ENCODE assay signal across 20 cellular contexts in the genomic region with DNA sequence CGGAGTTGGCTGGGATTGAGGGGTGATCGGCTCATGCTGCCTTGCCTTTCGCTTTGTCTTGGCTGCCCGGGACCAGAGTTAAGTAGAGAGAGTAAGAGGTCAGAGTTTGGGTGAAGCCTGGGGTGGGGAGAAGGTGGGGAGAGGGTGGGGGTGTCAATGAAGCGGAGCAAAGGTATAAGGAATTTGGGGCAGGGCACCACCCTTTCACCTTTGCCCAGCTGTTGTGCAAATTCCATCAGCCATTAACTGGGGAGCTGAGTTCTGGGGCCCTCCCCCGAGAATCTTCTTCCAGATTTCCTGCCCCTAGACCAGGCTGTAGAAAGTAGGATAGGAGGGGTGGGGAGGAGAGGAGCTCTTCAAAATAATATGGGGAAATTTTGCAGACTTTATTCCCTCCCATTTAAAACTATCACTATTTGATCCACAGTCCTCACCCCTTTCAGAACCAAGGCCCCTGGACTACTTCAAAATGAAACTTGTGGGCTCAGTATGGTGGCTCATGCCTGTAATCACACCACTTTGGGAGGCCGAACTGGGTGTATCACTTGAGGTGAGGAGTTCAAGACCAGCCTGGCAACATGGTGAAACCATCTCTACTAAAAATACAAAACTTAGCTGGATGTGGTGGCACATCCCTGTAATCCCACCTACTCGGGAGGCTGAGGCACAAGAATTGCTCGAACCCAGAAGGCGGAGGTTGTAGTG. TPM values are rescaled to one million over a fixed set of nuclear protein-coding genes. Genes with fewer than 3 reads are reported as not detected.
DNase-seq lines count a peak whose midpoint lies in the region; ATAC-seq and TF ChIP-seq lines count a peak whose summit lies in the region.
"Had no signal": no experiment of that assay in that cellular context is flagged by ENCODE, and none has a peak within 500 bp of the region (broad histone marks: within the 10 kb centered on the region; RNA-seq: fewer than 3 reads in every experiment).

A gene with protein sequence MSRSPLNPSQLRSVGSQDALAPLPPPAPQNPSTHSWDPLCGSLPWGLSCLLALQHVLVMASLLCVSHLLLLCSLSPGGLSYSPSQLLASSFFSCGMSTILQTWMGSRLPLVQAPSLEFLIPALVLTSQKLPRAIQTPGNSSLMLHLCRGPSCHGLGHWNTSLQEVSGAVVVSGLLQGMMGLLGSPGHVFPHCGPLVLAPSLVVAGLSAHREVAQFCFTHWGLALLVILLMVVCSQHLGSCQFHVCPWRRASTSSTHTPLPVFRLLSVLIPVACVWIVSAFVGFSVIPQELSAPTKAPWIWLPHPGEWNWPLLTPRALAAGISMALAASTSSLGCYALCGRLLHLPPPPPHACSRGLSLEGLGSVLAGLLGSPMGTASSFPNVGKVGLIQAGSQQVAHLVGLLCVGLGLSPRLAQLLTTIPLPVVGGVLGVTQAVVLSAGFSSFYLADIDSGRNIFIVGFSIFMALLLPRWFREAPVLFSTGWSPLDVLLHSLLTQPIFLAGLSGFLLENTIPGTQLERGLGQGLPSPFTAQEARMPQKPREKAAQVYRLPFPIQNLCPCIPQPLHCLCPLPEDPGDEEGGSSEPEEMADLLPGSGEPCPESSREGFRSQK (minus strand): TSS at position 80 of the 705 bp plus-strand sequence. CDS start 45 bp downstream, at position 35.

- H3K4me3 ChIP-seq in right atrium auricular region (no peak within 1 kb of the TSS), duodenal mucosa (ENCODE audit: low read depth in 1 of 2, low read length in 2 of 2) (peak within 1 kb of the TSS; percentile 19 to 28), psoas muscle (no peak within 1 kb of the TSS), MM.1S (ENCODE audit: low read length) (no peak within 1 kb of the TSS)
- H3K4me3 ChIP-seq: breast epithelium, K562, prostate gland had no signal

- H3K27me3 ChIP-seq in right atrium auricular region (no peaks in the 10 kb centered on the region), duodenal mucosa (ENCODE audit: control insufficient read depth in 1 of 2, insufficient read depth in 2 of 2, low read length in 2 of 2) (no peaks in the 10 kb centered on the region), psoas muscle (ENCODE audit: insufficient read depth in 3 of 3, low read length in 2 of 3) (no peaks in the 10 kb centered on the region), MM.1S (replicated peaks; ENCODE audit: insufficient read depth, low read length) (no peaks in the 10 kb centered on the region)
- H3K27me3 ChIP-seq: breast epithelium had no signal

- no peaks in the 10 kb centered on the region for H3F3A ChIP-seq in MM.1S (ENCODE audit: insufficient read depth, low read length)

- no peaks in the 10 kb centered on the region for H3K9me2 ChIP-seq in MM.1S (replicated peaks; ENCODE audit: insufficient read depth, low read length)

- no peak for ATAC-seq in Right ventricle myocardium inferior
- ATAC-seq in psoas muscle, result no peak
- ATAC-seq: K562 had no signal

- no peak for DNase-seq in right atrium auricular region (ENCODE audit: low spot score)
- no peak for DNase-seq in Right ventricle myocardium inferior (ENCODE audit: missing footprints)
- DNase-seq in psoas muscle, result no peak
- DNase-seq in MM.1S, result no peak
- DNase-seq in NCI-H446 treated with DMSO at 0.1 percent for 48 hours (lab: John Stamatoyannopoulos, UW), result no peak
- DNase-seq in stimulated activated naive CD4-positive, alpha-beta T cell (lab: John Stamatoyannopoulos, UW), result no peak
- no peak for DNase-seq in NCI-H446 (lab: John Stamatoyannopoulos, UW)
- DNase-seq: activated naive CD8-positive, alpha-beta T cell treated with anti-CD3 and anti-CD28 coated beads, Interleukin-2, amount 10 ng/mL, durations not matched to agents 7 days and 5 days; CD4-positive, alpha-beta T cell; DMS79 treated with DMSO at 0.1 percent for 48 hours; kidney glomerular epithelial cell; MV-4-11; NCI-H1930; NCI-H510A treated with DMSO at 0.1 percent for 48 hours had no signal

- H3K9ac ChIP-seq in duodenal mucosa (ENCODE audit: low read depth in 1 of 2, low read length in 2 of 2) (peak within 1 kb of the TSS in 1 of 2 donors; percentile 16), MM.1S (ENCODE audit: low read length) (no peak within 1 kb of the TSS)

- intact Hi-C loops in Right ventricle myocardium inferior (cut with DNase I) (no loop called here), psoas muscle (cut with DNase I) (loop anchor here (10.0 kb wide), 5 partner anchors 195 to 775 kb away; partner anchors contain the start of genes CHPF (in 1 of the 2), CTDSP1 (in 1 of the 2), DNPEP (in 1 of the 2) and TMEM198 (in 1 of the 2))

- H3K36me3 ChIP-seq in right atrium auricular region (peaks cover 27% of the 10 kb centered on the region), duodenal mucosa (ENCODE audit: control insufficient read depth in 1 of 2, insufficient read depth in 2 of 2, low read length in 2 of 2) (peaks cover 21 to 43% of the 10 kb centered on the region in 2 donors), psoas muscle (ENCODE audit: insufficient read depth in 1 of 2, low read depth in 1 of 2) (peaks cover 0 to 31% of the 10 kb centered on the region in 2 donors), MM.1S (replicated peaks; ENCODE audit: insufficient read depth, low read length) (peaks cover 3% of the 10 kb centered on the region; the same call in 1 of the 2 replicates)
- H3K36me3 ChIP-seq: breast epithelium, prostate gland had no signal

- peaks cover 0 to 17% of the 10 kb centered on the region in 2 donors for H3K4me1 ChIP-seq in right atrium auricular region
- H3K4me1 ChIP-seq in duodenal mucosa (ENCODE audit: control insufficient read depth in 1 of 2, insufficient read depth in 2 of 2, low read length in 2 of 2), result peaks cover 20 to 41% of the 10 kb centered on the region in 2 donors
- peaks cover 32% of the 10 kb centered on the region for H3K4me1 ChIP-seq in psoas muscle
- H3K4me1 ChIP-seq in MM.1S (ENCODE audit: low read length), result no peaks in the 10 kb centered on the region
- H3K4me1 ChIP-seq: breast epithelium, prostate gland had no signal

- no peaks in the 10 kb centered on the region for H4K20me1 ChIP-seq in MM.1S (ENCODE audit: insufficient read depth, low read length)

- peak within 1 kb of the TSS; percentile 64 to 68 for H3K27ac ChIP-seq in right atrium auricular region
- peak within 1 kb of the TSS; percentile 30 for H3K27ac ChIP-seq in duodenal mucosa (ENCODE audit: low read depth, low read length)
- H3K27ac ChIP-seq in psoas muscle, result peak within 1 kb of the TSS; percentile 75
- H3K27ac ChIP-seq in MM.1S (ENCODE audit: low read length), result no peak within 1 kb of the TSS
- H3K27ac ChIP-seq: HL-60 had no signal

- no peaks in the 10 kb centered on the region for H3K9me3 ChIP-seq in right atrium auricular region
- no peaks in the 10 kb centered on the region for H3K9me3 ChIP-seq in duodenal mucosa (ENCODE audit: control insufficient read depth in 1 of 2, low read length in 2 of 2)
- H3K9me3 ChIP-seq in psoas muscle, result no peaks in the 10 kb centered on the region
- H3K9me3 ChIP-seq in MM.1S (replicated peaks; ENCODE audit: insufficient read depth, low read length), result no peaks in the 10 kb centered on the region
- H3K9me3 ChIP-seq: breast epithelium, prostate gland had no signal

- H3K79me2 ChIP-seq in MM.1S (ENCODE audit: low read length), result peaks cover 15% of the 10 kb centered on the region

- TF ChIP-seq CTCF in right atrium auricular region (IDR thresholded peaks at IDR 0.05) (no peak), psoas muscle (IDR thresholded peaks at IDR 0.05) (no peak), MM.1S (IDR thresholded peaks at IDR 0.05; ENCODE audit: low read length) (no peak)

- no peak within 1 kb of the TSS for H2AFZ ChIP-seq in MM.1S (ENCODE audit: low read length)

- no peak within 1 kb of the TSS for H3K4me2 ChIP-seq in MM.1S (ENCODE audit: low read depth, low read length)

- WGBS in psoas muscle, 3 donors, result 88 to 90% (median 89%) methylated on average over 10 of the region's 10 CpGs

RNA-seq across cellular contexts. Expression of the gene that starts here (rescaled TPM):
- total RNA-seq in right atrium auricular region (under 1 TPM; 0.33 to 0.55 TPM), Right ventricle myocardium inferior (0.87 TPM), psoas muscle (under 1 TPM in 3 of 4 donors, not detected in 1; 0.12 to 0.86 (median 0.16) TPM)
- polyA plus RNA-seq in psoas muscle, result under 1 TPM; 0.09 to 0.25 (median 0.10) TPM
- total RNA-seq: temporal lobe had no signal

Comparison
In these comparisons a context has a peak if more than half of its experiments do, and no peak if none do; other contexts are left out.
1. H3K4me3 ChIP-seq: peak in duodenal mucosa (2 of 2); none in right atrium auricular region (0 of 2), psoas muscle (single experiment) and MM.1S (single experiment).